1 cellular context compared by ENCODE assay signal in genomic region chr14:69860221-69860620, GRCh38.
TF ChIP-seq lines count a peak whose summit lies in the region.

No MANE protein-coding gene starts in this region.

TF ChIP-seq in HepG2, 621 proteins besides CTCF, POLR2A, EP300 and RAD21:
- no peak for TF ChIP-seq ATF5 (CRISPR knock-in tag; IDR thresholded peaks at IDR 0.05; ENCODE audit: low read depth)
- TF ChIP-seq ZNF292 (CRISPR knock-in tag; IDR thresholded peaks at IDR 0.05; ENCODE audit: borderline replicate concordance, low read depth) = 0 out of 2 replicates have a peak, but pooled peaks have one; percentile 21
- no peak for TF ChIP-seq ZNF383 (CRISPR knock-in tag; IDR thresholded peaks at IDR 0.05; ENCODE audit: borderline replicate concordance)
- TF ChIP-seq, protein P1, sequence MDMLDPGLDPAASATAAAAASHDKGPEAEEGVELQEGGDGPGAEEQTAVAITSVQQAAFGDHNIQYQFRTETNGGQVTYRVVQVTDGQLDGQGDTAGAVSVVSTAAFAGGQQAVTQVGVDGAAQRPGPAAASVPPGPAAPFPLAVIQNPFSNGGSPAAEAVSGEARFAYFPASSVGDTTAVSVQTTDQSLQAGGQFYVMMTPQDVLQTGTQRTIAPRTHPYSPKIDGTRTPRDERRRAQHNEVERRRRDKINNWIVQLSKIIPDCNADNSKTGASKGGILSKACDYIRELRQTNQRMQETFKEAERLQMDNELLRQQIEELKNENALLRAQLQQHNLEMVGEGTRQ (IDR thresholded peaks at IDR 0.05; ENCODE audit: low read depth, low read length) = no peak
- TF ChIP-seq, protein P1 (CRISPR knock-in tag; IDR thresholded peaks at IDR 0.05; ENCODE audit: borderline replicate concordance) = no peak
- TF ChIP-seq ZNF891 (CRISPR knock-in tag; IDR thresholded peaks at IDR 0.05) = 0 out of 2 replicates have a peak, but pooled peaks have one; percentile 25
- TF ChIP-seq ZNF34 (CRISPR knock-in tag; IDR thresholded peaks at IDR 0.05; ENCODE audit: borderline replicate concordance) = no peak
- peak; percentile 12; the same call in 1 of the 2 replicates for TF ChIP-seq ZNF687 (CRISPR knock-in tag; IDR thresholded peaks at IDR 0.05)
